In the genomic region with DNA sequence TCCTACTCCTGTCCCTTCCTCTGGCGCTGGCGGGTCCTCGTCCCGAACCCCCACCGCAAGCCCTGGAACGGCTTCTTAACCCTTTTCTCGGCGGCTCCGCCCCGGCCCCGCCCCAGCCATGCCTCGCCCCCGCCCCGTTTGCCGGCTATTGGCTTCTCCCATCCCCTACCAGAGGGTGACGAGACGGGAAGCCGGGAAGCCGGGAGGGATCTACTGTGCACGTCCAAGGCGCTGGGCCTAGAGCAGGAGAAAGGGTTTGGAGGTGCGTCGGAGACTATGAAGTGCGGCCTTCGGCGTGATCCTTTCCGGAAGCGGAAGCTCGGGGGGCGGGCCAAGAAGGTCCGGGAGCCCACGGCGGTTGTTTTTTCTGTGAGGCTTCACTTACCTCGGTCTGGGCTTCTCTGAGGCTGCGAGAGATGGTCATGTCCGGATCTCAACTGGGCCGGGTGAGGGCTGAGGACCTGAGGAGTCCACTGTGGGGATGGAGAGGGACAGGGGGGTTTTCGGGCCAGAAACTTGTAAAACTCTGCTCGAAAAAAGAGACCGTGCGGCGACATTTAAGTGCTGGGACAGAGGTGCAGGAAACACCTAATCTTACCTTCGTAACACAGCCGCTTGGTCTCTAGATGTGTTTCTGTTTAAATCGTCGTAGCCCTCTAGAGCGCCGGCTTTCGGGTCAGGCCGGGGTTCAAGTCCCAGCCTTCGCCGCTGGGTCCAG, we compare ENCODE assay signal across 1 cellular context.
TF ChIP-seq lines count a peak whose summit lies in the region.

No MANE protein-coding gene starts in this region.

TF ChIP-seq in GM23338, 12 proteins besides CTCF, POLR2A, EP300 and RAD21 (continued from another document):
- TF ChIP-seq, protein P1, sequence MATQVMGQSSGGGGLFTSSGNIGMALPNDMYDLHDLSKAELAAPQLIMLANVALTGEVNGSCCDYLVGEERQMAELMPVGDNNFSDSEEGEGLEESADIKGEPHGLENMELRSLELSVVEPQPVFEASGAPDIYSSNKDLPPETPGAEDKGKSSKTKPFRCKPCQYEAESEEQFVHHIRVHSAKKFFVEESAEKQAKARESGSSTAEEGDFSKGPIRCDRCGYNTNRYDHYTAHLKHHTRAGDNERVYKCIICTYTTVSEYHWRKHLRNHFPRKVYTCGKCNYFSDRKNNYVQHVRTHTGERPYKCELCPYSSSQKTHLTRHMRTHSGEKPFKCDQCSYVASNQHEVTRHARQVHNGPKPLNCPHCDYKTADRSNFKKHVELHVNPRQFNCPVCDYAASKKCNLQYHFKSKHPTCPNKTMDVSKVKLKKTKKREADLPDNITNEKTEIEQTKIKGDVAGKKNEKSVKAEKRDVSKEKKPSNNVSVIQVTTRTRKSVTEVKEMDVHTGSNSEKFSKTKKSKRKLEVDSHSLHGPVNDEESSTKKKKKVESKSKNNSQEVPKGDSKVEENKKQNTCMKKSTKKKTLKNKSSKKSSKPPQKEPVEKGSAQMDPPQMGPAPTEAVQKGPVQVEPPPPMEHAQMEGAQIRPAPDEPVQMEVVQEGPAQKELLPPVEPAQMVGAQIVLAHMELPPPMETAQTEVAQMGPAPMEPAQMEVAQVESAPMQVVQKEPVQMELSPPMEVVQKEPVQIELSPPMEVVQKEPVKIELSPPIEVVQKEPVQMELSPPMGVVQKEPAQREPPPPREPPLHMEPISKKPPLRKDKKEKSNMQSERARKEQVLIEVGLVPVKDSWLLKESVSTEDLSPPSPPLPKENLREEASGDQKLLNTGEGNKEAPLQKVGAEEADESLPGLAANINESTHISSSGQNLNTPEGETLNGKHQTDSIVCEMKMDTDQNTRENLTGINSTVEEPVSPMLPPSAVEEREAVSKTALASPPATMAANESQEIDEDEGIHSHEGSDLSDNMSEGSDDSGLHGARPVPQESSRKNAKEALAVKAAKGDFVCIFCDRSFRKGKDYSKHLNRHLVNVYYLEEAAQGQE (IDR thresholded peaks at IDR 0.05; ENCODE audit: unreplicated experiment) = no peak
- TF ChIP-seq ZNF331 (CRISPR knock-in tag; IDR thresholded peaks at IDR 0.05; ENCODE audit: low read depth) (no peak), POLR2AphosphoS5 (IDR thresholded peaks at IDR 0.05; ENCODE audit: low read depth) (peak; percentile 81), NANOG (IDR thresholded peaks at IDR 0.05; ENCODE audit: borderline replicate concordance) (no peak), EZH2 (IDR thresholded peaks at IDR 0.05; ENCODE audit: low read depth, unreplicated experiment) (no peak), CREB1 (CRISPR knock-in tag; IDR thresholded peaks at IDR 0.05; ENCODE audit: low read depth) (peak; percentile 45; the same call in 1 of the 2 replicates), STAT1 (IDR thresholded peaks at IDR 0.05; ENCODE audit: unreplicated experiment) (no peak)
- TF ChIP-seq, protein P2, sequence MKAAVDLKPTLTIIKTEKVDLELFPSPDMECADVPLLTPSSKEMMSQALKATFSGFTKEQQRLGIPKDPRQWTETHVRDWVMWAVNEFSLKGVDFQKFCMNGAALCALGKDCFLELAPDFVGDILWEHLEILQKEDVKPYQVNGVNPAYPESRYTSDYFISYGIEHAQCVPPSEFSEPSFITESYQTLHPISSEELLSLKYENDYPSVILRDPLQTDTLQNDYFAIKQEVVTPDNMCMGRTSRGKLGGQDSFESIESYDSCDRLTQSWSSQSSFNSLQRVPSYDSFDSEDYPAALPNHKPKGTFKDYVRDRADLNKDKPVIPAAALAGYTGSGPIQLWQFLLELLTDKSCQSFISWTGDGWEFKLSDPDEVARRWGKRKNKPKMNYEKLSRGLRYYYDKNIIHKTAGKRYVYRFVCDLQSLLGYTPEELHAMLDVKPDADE (IDR thresholded peaks at IDR 0.05) = peak; percentile 46; the same call in 1 of the 2 replicates
- TF ChIP-seq, protein P3, sequence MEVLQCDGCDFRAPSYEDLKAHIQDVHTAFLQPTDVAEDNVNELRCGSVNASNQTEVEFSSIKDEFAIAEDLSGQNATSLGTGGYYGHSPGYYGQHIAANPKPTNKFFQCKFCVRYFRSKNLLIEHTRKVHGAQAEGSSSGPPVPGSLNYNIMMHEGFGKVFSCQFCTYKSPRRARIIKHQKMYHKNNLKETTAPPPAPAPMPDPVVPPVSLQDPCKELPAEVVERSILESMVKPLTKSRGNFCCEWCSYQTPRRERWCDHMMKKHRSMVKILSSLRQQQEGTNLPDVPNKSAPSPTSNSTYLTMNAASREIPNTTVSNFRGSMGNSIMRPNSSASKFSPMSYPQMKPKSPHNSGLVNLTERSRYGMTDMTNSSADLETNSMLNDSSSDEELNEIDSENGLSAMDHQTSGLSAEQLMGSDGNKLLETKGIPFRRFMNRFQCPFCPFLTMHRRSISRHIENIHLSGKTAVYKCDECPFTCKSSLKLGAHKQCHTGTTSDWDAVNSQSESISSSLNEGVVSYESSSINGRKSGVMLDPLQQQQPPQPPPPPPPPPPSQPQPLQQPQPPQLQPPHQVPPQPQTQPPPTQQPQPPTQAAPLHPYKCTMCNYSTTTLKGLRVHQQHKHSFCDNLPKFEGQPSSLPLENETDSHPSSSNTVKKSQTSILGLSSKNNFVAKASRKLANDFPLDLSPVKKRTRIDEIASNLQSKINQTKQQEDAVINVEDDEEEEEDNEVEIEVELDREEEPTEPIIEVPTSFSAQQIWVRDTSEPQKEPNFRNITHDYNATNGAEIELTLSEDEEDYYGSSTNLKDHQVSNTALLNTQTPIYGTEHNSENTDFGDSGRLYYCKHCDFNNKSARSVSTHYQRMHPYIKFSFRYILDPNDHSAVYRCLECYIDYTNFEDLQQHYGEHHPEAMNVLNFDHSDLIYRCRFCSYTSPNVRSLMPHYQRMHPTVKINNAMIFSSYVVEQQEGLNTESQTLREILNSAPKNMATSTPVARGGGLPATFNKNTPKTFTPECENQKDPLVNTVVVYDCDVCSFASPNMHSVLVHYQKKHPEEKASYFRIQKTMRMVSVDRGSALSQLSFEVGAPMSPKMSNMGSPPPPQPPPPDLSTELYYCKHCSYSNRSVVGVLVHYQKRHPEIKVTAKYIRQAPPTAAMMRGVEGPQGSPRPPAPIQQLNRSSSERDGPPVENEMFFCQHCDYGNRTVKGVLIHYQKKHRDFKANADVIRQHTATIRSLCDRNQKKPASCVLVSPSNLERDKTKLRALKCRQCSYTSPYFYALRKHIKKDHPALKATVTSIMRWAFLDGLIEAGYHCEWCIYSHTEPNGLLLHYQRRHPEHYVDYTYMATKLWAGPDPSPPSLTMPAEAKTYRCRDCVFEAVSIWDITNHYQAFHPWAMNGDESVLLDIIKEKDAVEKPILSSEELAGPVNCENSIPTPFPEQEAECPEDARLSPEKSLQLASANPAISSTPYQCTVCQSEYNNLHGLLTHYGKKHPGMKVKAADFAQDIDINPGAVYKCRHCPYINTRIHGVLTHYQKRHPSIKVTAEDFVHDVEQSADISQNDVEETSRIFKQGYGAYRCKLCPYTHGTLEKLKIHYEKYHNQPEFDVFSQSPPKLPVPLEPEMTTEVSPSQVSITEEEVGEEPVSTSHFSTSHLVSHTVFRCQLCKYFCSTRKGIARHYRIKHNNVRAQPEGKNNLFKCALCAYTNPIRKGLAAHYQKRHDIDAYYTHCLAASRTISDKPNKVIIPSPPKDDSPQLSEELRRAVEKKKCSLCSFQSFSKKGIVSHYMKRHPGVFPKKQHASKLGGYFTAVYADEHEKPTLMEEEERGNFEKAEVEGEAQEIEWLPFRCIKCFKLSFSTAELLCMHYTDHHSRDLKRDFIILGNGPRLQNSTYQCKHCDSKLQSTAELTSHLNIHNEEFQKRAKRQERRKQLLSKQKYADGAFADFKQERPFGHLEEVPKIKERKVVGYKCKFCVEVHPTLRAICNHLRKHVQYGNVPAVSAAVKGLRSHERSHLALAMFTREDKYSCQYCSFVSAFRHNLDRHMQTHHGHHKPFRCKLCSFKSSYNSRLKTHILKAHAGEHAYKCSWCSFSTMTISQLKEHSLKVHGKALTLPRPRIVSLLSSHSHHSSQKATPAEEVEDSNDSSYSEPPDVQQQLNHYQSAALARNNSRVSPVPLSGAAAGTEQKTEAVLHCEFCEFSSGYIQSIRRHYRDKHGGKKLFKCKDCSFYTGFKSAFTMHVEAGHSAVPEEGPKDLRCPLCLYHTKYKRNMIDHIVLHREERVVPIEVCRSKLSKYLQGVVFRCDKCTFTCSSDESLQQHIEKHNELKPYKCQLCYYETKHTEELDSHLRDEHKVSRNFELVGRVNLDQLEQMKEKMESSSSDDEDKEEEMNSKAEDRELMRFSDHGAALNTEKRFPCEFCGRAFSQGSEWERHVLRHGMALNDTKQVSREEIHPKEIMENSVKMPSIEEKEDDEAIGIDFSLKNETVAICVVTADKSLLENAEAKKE (CRISPR knock-in tag; IDR thresholded peaks at IDR 0.05) = no peak
